ENCODE assay signal across 9 cellular contexts in the genomic region with DNA sequence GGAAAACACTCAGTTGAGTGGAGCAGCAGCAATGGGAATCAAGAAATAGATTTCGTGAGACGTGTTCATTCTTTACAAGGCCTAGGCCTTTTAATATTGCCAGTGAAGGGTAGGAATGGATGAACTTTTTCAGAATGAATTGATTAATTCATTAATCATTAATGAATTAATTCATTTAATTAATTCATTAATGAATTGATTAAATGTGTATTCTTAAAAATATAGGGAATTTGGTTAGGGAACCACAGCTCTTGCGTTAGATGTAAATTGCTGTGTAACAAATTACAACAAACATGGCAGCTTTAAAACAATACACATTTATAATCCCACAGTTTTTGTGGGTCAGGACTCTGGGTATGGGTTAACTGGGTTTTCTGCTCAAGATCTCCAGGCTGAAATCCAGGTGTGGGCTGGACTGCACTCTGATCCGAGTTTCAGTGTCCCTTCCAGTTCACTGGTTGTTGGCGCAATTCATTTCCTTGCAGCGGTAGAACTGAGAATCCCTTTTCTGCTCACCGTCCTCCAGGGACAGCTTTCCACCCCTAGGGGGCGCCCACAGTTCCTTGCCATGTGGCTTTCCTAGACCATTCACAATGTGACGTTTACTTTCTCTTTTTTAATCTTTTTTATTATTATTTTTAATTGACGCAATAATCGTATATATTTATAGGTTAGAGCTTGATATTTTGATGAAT. TPM values are rescaled to one million over a fixed set of nuclear protein-coding genes. Genes with fewer than 3 reads are reported as not detected.
DNase-seq lines count a peak whose midpoint lies in the region; ATAC-seq, FAIRE-seq and TF ChIP-seq lines count a peak whose summit lies in the region.
"Had no signal": no experiment of that assay in that cellular context is flagged by ENCODE, and none has a peak within 500 bp of the region (broad histone marks: within the 10 kb centered on the region; RNA-seq: fewer than 3 reads in every experiment).

No MANE protein-coding gene starts in this region.

- no peak for TF ChIP-seq POLR2A in upper lobe of left lung (IDR thresholded peaks at IDR 0.05)

- H2AFZ ChIP-seq in OCI-LY7 (ENCODE audit: low read length), result no peak overlapping the region; the same call in 1 of the 2 replicates

- no peak overlapping the region for H3K4me3 Mint-ChIP-seq in CD4-positive, CD25-positive, alpha-beta regulatory T cell
- H3K4me3 Mint-ChIP-seq: activated naive CD8-positive, alpha-beta T cell had no signal

- no peak overlapping the region for H3K4me3 ChIP-seq in CD4-positive, CD25-positive, alpha-beta regulatory T cell (ENCODE audit: low read depth, low read length)
- no peak overlapping the region for H3K4me3 ChIP-seq in OCI-LY7 (ENCODE audit: low read depth, low read length, poor library complexity, severe bottlenecking)
- H3K4me3 ChIP-seq in foreskin fibroblast (ENCODE audit: low read depth in 1 of 2, low read length in 2 of 2), result no peak overlapping the region
- no peak overlapping the region for H3K4me3 ChIP-seq in pancreas
- H3K4me3 ChIP-seq in upper lobe of left lung, result no peak overlapping the region

- H3K9me3 Mint-ChIP-seq in CD4-positive, CD25-positive, alpha-beta regulatory T cell, result peaks cover 0 to 2% (median 0%) of the 10 kb centered on the region in 7 donors

- no peak overlapping the region for H3K27ac ChIP-seq in CD4-positive, CD25-positive, alpha-beta regulatory T cell (ENCODE audit: insufficient read depth, low read length, poor library complexity, severe bottlenecking)
- no peak overlapping the region for H3K27ac ChIP-seq in OCI-LY7 (ENCODE audit: low read depth, low read length, poor library complexity, severe bottlenecking)
- no peak overlapping the region for H3K27ac ChIP-seq in pancreas
- no peak overlapping the region for H3K27ac ChIP-seq in upper lobe of left lung

- peaks cover 5% of the 10 kb centered on the region for H3K27me3 ChIP-seq in CD4-positive, CD25-positive, alpha-beta regulatory T cell (ENCODE audit: control insufficient read depth, insufficient read depth, low read length)
- no peaks in the 10 kb centered on the region for H3K27me3 ChIP-seq in pancreas
- H3K27me3 ChIP-seq in upper lobe of left lung, result no peaks in the 10 kb centered on the region

- H3K27me3 Mint-ChIP-seq in CD4-positive, CD25-positive, alpha-beta regulatory T cell, result no peaks in the 10 kb centered on the region
- H3K27me3 Mint-ChIP-seq: activated naive CD8-positive, alpha-beta T cell had no signal

- WGBS in pancreas, 2 donors, result 34 to 44% methylated on average over 11 of the region's 11 CpGs
- WGBS in upper lobe of left lung, 2 donors, result 34 to 38% methylated on average over 11 of the region's 11 CpGs

- TF ChIP-seq CTCF in OCI-LY7 (conservative IDR thresholded peaks at IDR 0.05; ENCODE audit: low read length), result peak; percentile 95
- TF ChIP-seq CTCF in foreskin fibroblast (IDR thresholded peaks at IDR 0.05; ENCODE audit: low read depth, low read length), result peak; percentile 94
- peak; percentile 84 to 88 (median 86) for TF ChIP-seq CTCF in pancreas (IDR thresholded peaks at IDR 0.05)
- peak; percentile 39 to 86 (median 70) for TF ChIP-seq CTCF in upper lobe of left lung (IDR thresholded peaks at IDR 0.05)

- no peak for ATAC-seq in CD4-positive, CD25-positive, alpha-beta regulatory T cell (ENCODE audit: low read depth in 2 of 2)
- peak; percentile 84 for ATAC-seq in GM19023 (IDR thresholded peaks at IDR 0.05; ENCODE audit: unreplicated experiment)
- ATAC-seq in HG03175 (IDR thresholded peaks at IDR 0.05; ENCODE audit: unreplicated experiment), result peak; percentile 88
- ATAC-seq in pancreas, result peak; percentile 85 to 97 (median 90)
- peak; percentile 75 to 85 for ATAC-seq in upper lobe of left lung (ENCODE audit: low FRiP score in 2 of 2)

- H3K79me2 ChIP-seq in OCI-LY7 (ENCODE audit: insufficient read depth, low read depth, low read length), result no peaks in the 10 kb centered on the region

- no peaks in the 10 kb centered on the region for H3K36me3 Mint-ChIP-seq in CD4-positive, CD25-positive, alpha-beta regulatory T cell
- H3K36me3 Mint-ChIP-seq: activated naive CD8-positive, alpha-beta T cell had no signal

- no peak overlapping the region for H3K4me2 ChIP-seq in OCI-LY7 (ENCODE audit: low read length)

- no peak for FAIRE-seq in pancreas (lab: Jason Lieb, UNC)

- no peaks in the 10 kb centered on the region for H3K9me2 ChIP-seq in OCI-LY7 (ENCODE audit: insufficient read depth, low read length)

- H3K4me1 Mint-ChIP-seq in CD4-positive, CD25-positive, alpha-beta regulatory T cell, result peaks cover 0 to 2% (median under 1%) of the 10 kb centered on the region in 4 donors

- H3K27ac Mint-ChIP-seq in CD4-positive, CD25-positive, alpha-beta regulatory T cell, result no peak overlapping the region
- H3K27ac Mint-ChIP-seq: activated naive CD8-positive, alpha-beta T cell had no signal

- no peaks in the 10 kb centered on the region for H3K4me1 ChIP-seq in CD4-positive, CD25-positive, alpha-beta regulatory T cell (ENCODE audit: control insufficient read depth, insufficient read depth, low read length, poor library complexity, severe bottlenecking)
- no peaks in the 10 kb centered on the region for H3K4me1 ChIP-seq in OCI-LY7 (ENCODE audit: insufficient read depth, low read length, poor library complexity, severe bottlenecking)
- H3K4me1 ChIP-seq in pancreas, result peaks cover 0 to 8% (median 0%) of the 10 kb centered on the region in 3 donors
- H3K4me1 ChIP-seq in upper lobe of left lung, result peaks cover 0 to 3% (median under 1%) of the 10 kb centered on the region in 4 donors

- TF ChIP-seq EP300 in upper lobe of left lung (IDR thresholded peaks at IDR 0.05), result no peak

- peak; percentile 28 to 65 (median 30) for DNase-seq in CD4-positive, CD25-positive, alpha-beta regulatory T cell
- peak; percentile 65 for DNase-seq in OCI-LY7 (ENCODE audit: low spot score)
- DNase-seq in activated T-cell treated with anti-CD3 and anti-CD28 coated beads, Interleukin-2, amount 50 U/mL, for 48 hours, result peak; percentile 84 to 86
- peak; percentile 53 to 84 for DNase-seq in foreskin fibroblast
- peak; percentile 62 to 96 (median 82) for DNase-seq in pancreas
- peak in 1 of 2 donors; percentile 75 for DNase-seq in upper lobe of left lung

- CTCF ChIA-PET in OCI-LY7 (lab: Charles Lee; ENCODE audit: unreplicated experiment), result interaction anchor here (1.6 kb wide), 1 partner anchor 97 kb away, joined by 8 read pairs; no protein-coding TSS in a partner anchor

- BruUV-seq in OCI-LY7 (replicated peaks; lab: Mats Ljungman, UMichigan), result no TSS peak

- H4K20me1 ChIP-seq in OCI-LY7 (ENCODE audit: insufficient read depth, low read length), result no peaks in the 10 kb centered on the region

- intact Hi-C loops in OCI-LY7 (cut with micrococcal nuclease; ENCODE audit: unreplicated experiment) (no loop called here), pancreas (cut with DNase I) (loop anchor here (5.0 to 10.0 kb wide), 2 partner anchors 92 to 544 kb away; no protein-coding TSS in a partner anchor)

- POLR2A ChIA-PET in OCI-LY7 (lab: Charles Lee), result interaction anchor here (0.7 to 1.5 kb wide), 2 partner anchors 18 to 21 kb away, joined by 3 to 4 read pairs; no protein-coding TSS in a partner anchor

- no peaks in the 10 kb centered on the region for H3K36me3 ChIP-seq in CD4-positive, CD25-positive, alpha-beta regulatory T cell (ENCODE audit: control insufficient read depth, insufficient read depth, low read length)
- H3K36me3 ChIP-seq in OCI-LY7 (ENCODE audit: insufficient read depth, low read length) (no peaks in the 10 kb centered on the region), pancreas (no peaks in the 10 kb centered on the region), upper lobe of left lung (no peaks in the 10 kb centered on the region)

- H3K9me3 ChIP-seq in CD4-positive, CD25-positive, alpha-beta regulatory T cell (ENCODE audit: control insufficient read depth in 2 of 2, low read length in 2 of 2), result no peaks in the 10 kb centered on the region
- H3K9me3 ChIP-seq in OCI-LY7 (ENCODE audit: low read length), result no peaks in the 10 kb centered on the region
- H3K9me3 ChIP-seq in pancreas, result no peaks in the 10 kb centered on the region
- H3K9me3 ChIP-seq in upper lobe of left lung, result no peaks in the 10 kb centered on the region

RNA-seq across cellular contexts. Expression of gene BCAS1, which starts 32.8 kb away (rescaled TPM):
- total RNA-seq in CD4-positive, CD25-positive, alpha-beta regulatory T cell, result 15.6 TPM
- 10 to 100 TPM in 2 of 4 donors, 1 to 10 TPM in 1, under 1 TPM in 1; 0.81 to 17.3 (median 9.3) TPM for polyA plus RNA-seq in CD4-positive, CD25-positive, alpha-beta regulatory T cell
- total RNA-seq in OCI-LY7 (2014; rRNA removed; shearing (Covaris generic)), result 0.16 and 0.51 TPM in 2 replicates
- total RNA-seq in OCI-LY7 (2022) (0.19 and 0.26 TPM in 2 replicates), pancreas (under 1 TPM; 0.20 to 0.85 (median 0.68) TPM), upper lobe of left lung (10 to 100 TPM in 1 of 6 donors, 1 to 10 TPM in 2, under 1 TPM in 3; 0.74 to 11.2 (median 1.3) TPM)
- polyA plus RNA-seq in pancreas, result under 1 TPM; 0.34 to 0.70 TPM

Comparison
In these comparisons a context has a peak if more than half of its experiments do, and no peak if none do; other contexts are left out.
1. ATAC-seq: peak in GM19023 (single experiment), HG03175 (single experiment), pancreas (4 of 4) and upper lobe of left lung (2 of 2); none in CD4-positive, CD25-positive, alpha-beta regulatory T cell (0 of 2).
2. Peak in every context shown above with its lines, with median percentiles within 50 percentile points of each other: CTCF ChIP-seq.